Comparison of ENCODE assay signal across 8 cellular contexts in genomic region chr16:4344659-4345438, GRCh38. TPM values are rescaled to one million over a fixed set of nuclear protein-coding genes. Genes with fewer than 3 reads are reported as not detected.
A peak's percentile ranks its signal among the peaks of the same experiment; 100 is the strongest.
DNase-seq lines count a peak whose midpoint lies in the region; ATAC-seq and TF ChIP-seq lines count a peak whose summit lies in the region.

No MANE protein-coding gene starts in this region.

- no peaks in the 10 kb centered on the region for H3K9me3 Mint-ChIP-seq in chondrocyte (ENCODE audit: low read depth)

- TF ChIP-seq CTCF in chondrocyte (IDR thresholded peaks at IDR 0.05) = no peak

- no peaks in the 10 kb centered on the region for H3K27me3 Mint-ChIP-seq in chondrocyte (ENCODE audit: low read depth)

- ATAC-seq in GM18870 (IDR thresholded peaks at IDR 0.05; ENCODE audit: unreplicated experiment) = no peak
- ATAC-seq in GM18505 (IDR thresholded peaks at IDR 0.05; ENCODE audit: unreplicated experiment) = no peak
- no peak for ATAC-seq in HG03135 (IDR thresholded peaks at IDR 0.05; ENCODE audit: unreplicated experiment)

- H3K4me1 Mint-ChIP-seq in chondrocyte (ENCODE audit: low read depth) = peaks cover 11% of the 10 kb centered on the region

- DNase-seq in DMS53 (lab: John Stamatoyannopoulos, UW) (peak; percentile 76), NCI-H2227 treated with DMSO at 0.1 percent for 48 hours (lab: John Stamatoyannopoulos, UW) (peak; percentile 70), chondrocyte (ENCODE audit: low spot score) (no peak), occipital lobe (lab: John Stamatoyannopoulos, UW) (peak; percentile 72), dedifferentiated amniotic fluid mesenchymal stem cell (ENCODE audit: extremely low spot score) (no peak)

- H3K36me3 Mint-ChIP-seq in chondrocyte (ENCODE audit: low read depth) = no peaks in the 10 kb centered on the region

- peak overlapping the region; percentile 70 for H3K27ac Mint-ChIP-seq in chondrocyte (ENCODE audit: unreplicated experiment)

- H3K4me3 Mint-ChIP-seq in chondrocyte (ENCODE audit: unreplicated experiment) = no peak overlapping the region

- TF ChIP-seq POLR2A in GM18505 (IDR thresholded peaks at IDR 0.05; ENCODE audit: borderline replicate concordance, extremely low read depth, insufficient read depth, insufficient read length) = no peak

RNA-seq across cellular contexts. Expression of gene PAM16, which starts 6.3 kb away (rescaled TPM):
- total RNA-seq in chondrocyte (21.6 to 24.4 TPM (median 22.4 TPM) in 3 replicates), occipital lobe (21.2 TPM)

RNA-seq across cellular contexts. Expression of gene VASN, which starts 26.8 kb away (rescaled TPM):
- 79.7 to 82.0 TPM (median 81.8 TPM) in 3 replicates for total RNA-seq in chondrocyte
- 2.5 TPM for total RNA-seq in occipital lobe

RNA-seq across cellular contexts. Expression of gene GLIS2, which starts 29.0 kb away (rescaled TPM):
- 58.7 to 62.8 TPM (median 61.2 TPM) in 3 replicates for total RNA-seq in chondrocyte
- 5.1 TPM for total RNA-seq in occipital lobe

Comparison
In these comparisons a context has a peak if more than half of its experiments do, and no peak if none do; other contexts are left out.
1. DNase-seq: peak in DMS53 (single experiment), NCI-H2227 treated with DMSO at 0.1 percent for 48 hours (single experiment) and occipital lobe (single experiment); none in chondrocyte (single experiment) and dedifferentiated amniotic fluid mesenchymal stem cell (single experiment).
2. RNA of gene VASN, which starts 26.8 kb away (total RNA-seq): 79.7 to 82.0 TPM in chondrocyte; 2.5 TPM in occipital lobe (single experiment); every median in the first group is over 10 times any median in the second.